Comparison of ENCODE assay signal across 8 cellular contexts in the genomic region with DNA sequence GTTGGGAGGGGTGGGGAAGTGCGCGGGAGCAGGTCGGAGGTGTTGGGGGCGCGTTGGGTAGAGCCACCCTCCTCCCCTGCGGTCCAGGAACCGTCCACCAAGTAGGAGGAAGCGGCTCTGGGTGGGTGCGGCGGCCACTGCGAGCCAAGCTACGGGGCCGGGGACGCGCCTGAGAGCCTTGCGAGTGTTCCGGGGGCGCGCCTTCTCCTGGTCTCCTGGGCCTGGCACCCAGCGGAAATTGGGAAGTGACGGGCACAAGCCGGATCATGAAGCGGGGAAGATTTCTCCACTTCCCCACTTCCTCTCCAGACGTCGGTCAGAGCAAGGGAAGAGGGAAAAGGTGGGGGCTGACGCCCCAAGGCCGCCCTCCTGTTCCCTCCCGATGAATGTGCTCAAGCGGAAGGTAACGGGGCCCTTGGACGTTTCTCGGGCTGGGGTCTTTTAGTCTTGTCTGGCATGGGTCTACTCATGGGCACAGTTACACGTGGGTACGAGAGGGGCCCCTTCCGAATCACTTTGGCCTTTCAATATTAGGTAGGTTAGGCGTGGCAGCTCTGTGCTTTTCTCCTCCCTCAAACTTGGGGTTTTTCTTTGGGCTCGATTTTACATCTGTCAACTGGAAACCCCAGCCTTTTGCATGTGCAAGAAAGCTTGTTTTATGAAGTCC. TPM values are rescaled to one million over a fixed set of nuclear protein-coding genes. Genes with fewer than 3 reads are reported as not detected.
DNase-seq lines count a peak whose midpoint lies in the region; ATAC-seq and TF ChIP-seq lines count a peak whose summit lies in the region.

No MANE protein-coding gene starts in this region.

- H3K9me3 Mint-ChIP-seq in activated naive CD8-positive, alpha-beta T cell treated with anti-CD3 and anti-CD28 coated beads, Interleukin-2, amount 10 ng/mL, durations not matched to agents 7 days and 5 days, result no peaks in the 10 kb centered on the region

- H3K4me3 ChIP-seq in GM12864 (ENCODE audit: low read depth, low read length) (peak overlapping the region; percentile 80), iPS-11a (ENCODE audit: low read depth, low read length) (peak overlapping the region; percentile 98)
- H3K4me3 ChIP-seq in Jurkat, Clone E6-1 (ENCODE audit: low read length), result peak overlapping the region; percentile 75

- H3K27ac Mint-ChIP-seq in activated naive CD8-positive, alpha-beta T cell treated with anti-CD3 and anti-CD28 coated beads, Interleukin-2, amount 10 ng/mL, durations not matched to agents 7 days and 5 days, result peak overlapping the region; percentile 97

- DNase-seq in GM12864 (ENCODE audit: low read depth), result no peak
- no peak for DNase-seq in Jurkat, Clone E6-1 (ENCODE audit: low read depth, low spot score)
- no peak for DNase-seq in activated naive CD8-positive, alpha-beta T cell treated with anti-CD3 and anti-CD28 coated beads, Interleukin-2, amount 10 ng/mL, durations not matched to agents 7 days and 5 days
- peak; percentile 23 for DNase-seq in stimulated activated CD4-positive, alpha-beta T cell treated with anti-CD3 and anti-CD28 coated beads, Interleukin-4, amount 100 ng/mL, for 24 hours
- DNase-seq in D341Med (ENCODE audit: low spot score), result no peak
- no peak for DNase-seq in NCI-H1105 treated with DMSO at 0.1 percent for 48 hours (lab: John Stamatoyannopoulos, UW)

- no peak for TF ChIP-seq CTCF in GM12864 (IDR thresholded peaks at IDR 0.05; ENCODE audit: low read depth, low read length, missing control alignments)

- peak overlapping the region; percentile 96 for H3K4me3 Mint-ChIP-seq in activated naive CD8-positive, alpha-beta T cell treated with anti-CD3 and anti-CD28 coated beads, Interleukin-2, amount 10 ng/mL, durations not matched to agents 7 days and 5 days

- no peak for ATAC-seq in activated naive CD8-positive, alpha-beta T cell treated with anti-CD3 and anti-CD28 coated beads, Interleukin-2, amount 10 ng/mL, durations not matched to agents 7 days and 5 days (ENCODE audit: low read depth)
- ATAC-seq in HG02571 (IDR thresholded peaks at IDR 0.05; ENCODE audit: unreplicated experiment), result no peak

- H3K4me1 Mint-ChIP-seq in activated naive CD8-positive, alpha-beta T cell treated with anti-CD3 and anti-CD28 coated beads, Interleukin-2, amount 10 ng/mL, durations not matched to agents 7 days and 5 days, result peaks cover 41% of the 10 kb centered on the region

- POLR2A ChIA-PET in activated naive CD8-positive, alpha-beta T cell treated with anti-CD3 and anti-CD28 coated beads, Interleukin-2, amount 10 ng/mL, durations not matched to agents 7 days and 5 days (lab: Charles Lee), result interaction anchor here (0.6 to 10.4 kb wide), 24 partner anchors 9 to 607 kb away, joined by 3 to 211 read pairs (median 5); partner anchors contain the start of genes ACTN3, B4GAT1, BBS1 and CCDC87

- peaks cover 36% of the 10 kb centered on the region for H3K36me3 Mint-ChIP-seq in activated naive CD8-positive, alpha-beta T cell treated with anti-CD3 and anti-CD28 coated beads, Interleukin-2, amount 10 ng/mL, durations not matched to agents 7 days and 5 days

- H3K27me3 Mint-ChIP-seq in activated naive CD8-positive, alpha-beta T cell treated with anti-CD3 and anti-CD28 coated beads, Interleukin-2, amount 10 ng/mL, durations not matched to agents 7 days and 5 days, result no peaks in the 10 kb centered on the region

RNA-seq across cellular contexts. Expression of gene RBM14, which starts 0.9 kb away (rescaled TPM):
- polyA plus RNA-seq in Jurkat, Clone E6-1 (2012; ENCODE audit: insufficient read depth, insufficient read length), result 83.2 TPM
- 100 to 1,000 TPM; 150 to 151 TPM for total RNA-seq in activated naive CD8-positive, alpha-beta T cell treated with anti-CD3 and anti-CD28 coated beads, Interleukin-2, amount 10 ng/mL, durations not matched to agents 7 days and 5 days

RNA-seq across cellular contexts. Expression of gene RBM4, which starts 21.2 kb away (rescaled TPM):
- polyA plus RNA-seq in Jurkat, Clone E6-1 (2012; ENCODE audit: insufficient read depth, insufficient read length), result 213 TPM
- 100 to 1,000 TPM; 152 to 158 TPM for total RNA-seq in activated naive CD8-positive, alpha-beta T cell treated with anti-CD3 and anti-CD28 coated beads, Interleukin-2, amount 10 ng/mL, durations not matched to agents 7 days and 5 days

RNA-seq across cellular contexts. Expression of gene CCS, which starts 24.3 kb away (rescaled TPM):
- polyA plus RNA-seq in Jurkat, Clone E6-1 (2012; ENCODE audit: insufficient read depth, insufficient read length), result 30.8 TPM
- total RNA-seq in activated naive CD8-positive, alpha-beta T cell treated with anti-CD3 and anti-CD28 coated beads, Interleukin-2, amount 10 ng/mL, durations not matched to agents 7 days and 5 days, result 10 to 100 TPM; 46.6 to 47.5 TPM

RNA-seq across cellular contexts. Expression of gene CCDC87, which starts 24.4 kb away (rescaled TPM):
- 0.69 TPM for polyA plus RNA-seq in Jurkat, Clone E6-1 (2012; ENCODE audit: insufficient read depth, insufficient read length)
- total RNA-seq in activated naive CD8-positive, alpha-beta T cell treated with anti-CD3 and anti-CD28 coated beads, Interleukin-2, amount 10 ng/mL, durations not matched to agents 7 days and 5 days, result under 1 TPM; 0.09 to 0.14 TPM

RNA-seq across cellular contexts. Expression of gene CTSF, which starts 48.9 kb away (rescaled TPM):
- 18.7 TPM for polyA plus RNA-seq in Jurkat, Clone E6-1 (2012; ENCODE audit: insufficient read depth, insufficient read length)
- total RNA-seq in activated naive CD8-positive, alpha-beta T cell treated with anti-CD3 and anti-CD28 coated beads, Interleukin-2, amount 10 ng/mL, durations not matched to agents 7 days and 5 days, result 10 to 100 TPM; 13.5 to 14.2 TPM
